7 cellular contexts compared by ENCODE assay signal in the genomic region with DNA sequence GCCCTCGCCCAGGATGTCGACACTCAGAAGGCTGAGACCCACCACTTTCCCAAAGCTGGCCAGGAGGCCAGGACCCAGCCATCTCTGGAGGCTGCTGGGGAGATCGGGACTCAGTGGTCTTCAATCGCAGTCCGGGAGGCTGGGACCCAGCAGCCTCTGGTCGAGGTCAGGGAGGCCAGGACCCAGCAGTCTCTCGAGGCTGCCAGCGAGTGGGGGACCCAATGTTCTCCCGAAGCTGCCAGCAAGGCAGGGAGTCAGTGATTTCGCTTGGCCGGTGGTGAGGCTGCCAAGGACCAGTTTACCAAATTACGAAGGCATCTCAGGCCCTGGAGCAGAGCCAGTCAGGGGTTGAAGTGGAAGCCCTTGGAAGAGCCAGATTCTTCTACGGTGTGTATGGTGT.
"Had no signal": no experiment of that assay in that cellular context is flagged by ENCODE, and none has a peak within 500 bp of the region (broad histone marks: within the 10 kb centered on the region; RNA-seq: fewer than 3 reads in every experiment).

No MANE protein-coding gene starts in this region.

- H3K4me3 Mint-ChIP-seq: H9 had no signal

- H3K27ac ChIP-seq: GM23248 had no signal

- DNase-seq: GM23248, GOT3, H9, HCEC 1CT, IMR-90, KG1 had no signal

- H3K27ac Mint-ChIP-seq: H9 had no signal

- ATAC-seq: K562 had no signal

- H3K4me3 ChIP-seq: GM23248, K562 had no signal
